In the genomic region with DNA sequence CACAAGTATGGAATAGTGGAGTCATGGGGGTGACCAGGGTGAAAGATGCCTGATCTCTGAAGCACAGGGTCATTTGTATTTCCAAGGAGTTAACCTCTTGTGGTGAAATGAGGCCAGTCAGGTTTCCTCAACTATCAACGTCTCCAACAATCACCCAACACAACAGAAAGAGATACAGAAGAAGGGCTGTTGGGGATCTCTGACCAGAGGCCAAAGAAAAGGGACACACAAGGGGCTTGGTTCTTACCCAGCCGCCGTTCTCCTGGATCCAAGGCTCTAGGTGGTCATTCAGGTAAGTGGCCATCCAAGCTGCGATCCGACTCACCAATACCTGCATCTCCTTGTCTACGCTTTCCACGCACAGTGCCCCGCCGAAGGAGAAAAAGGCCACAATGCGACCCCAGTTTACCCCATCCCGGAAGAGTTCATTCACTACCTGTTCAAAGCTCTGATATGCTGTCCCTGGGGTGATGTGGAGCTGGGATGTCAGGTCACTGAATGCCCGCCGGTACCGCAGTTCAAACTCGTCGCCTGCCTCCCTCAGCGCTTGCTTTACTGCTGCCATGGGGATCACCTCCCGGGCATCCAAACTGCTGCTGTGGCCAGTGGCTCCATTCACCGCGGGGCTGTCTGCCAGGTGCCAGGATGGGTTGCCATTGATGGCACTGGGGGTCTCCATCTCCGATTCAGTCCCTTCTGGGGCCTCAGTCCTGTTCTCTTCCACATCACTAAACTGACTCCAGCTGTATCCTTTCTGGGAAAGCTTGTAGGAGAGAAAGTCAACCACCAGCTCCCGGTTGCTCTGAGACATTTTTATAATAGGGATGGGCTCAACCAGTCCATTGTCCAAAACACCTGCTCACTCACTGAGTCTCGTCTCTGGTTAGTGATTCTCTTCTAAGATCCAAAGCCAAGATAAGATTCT, we compare ENCODE assay signal across 8 cellular contexts. TPM values are rescaled to one million over a fixed set of nuclear protein-coding genes. Genes with fewer than 3 reads are reported as not detected.
DNase-seq lines count a peak whose midpoint lies in the region; ATAC-seq and TF ChIP-seq lines count a peak whose summit lies in the region.

No MANE protein-coding gene starts in this region.

- H3K27me3 Mint-ChIP-seq in CD4-positive, alpha-beta T cell: no peaks in the 10 kb centered on the region

- peaks cover 0 to 17% (median 9%) of the 10 kb centered on the region in 4 donors for H3K36me3 ChIP-seq in stomach

- peak overlapping the region; percentile 92 for H3K27ac ChIP-seq in CD4-positive, alpha-beta T cell (ENCODE audit: low read depth, low read length)
- H3K27ac ChIP-seq in layer of hippocampus (ENCODE audit: low read depth, low read length) (peak overlapping the region; percentile 100), stomach (peak overlapping the region; percentile 97 to 100 (median 98))

- no peaks in the 10 kb centered on the region for H3K9me3 Mint-ChIP-seq in CD4-positive, alpha-beta T cell

- H3K36me3 Mint-ChIP-seq in CD4-positive, alpha-beta T cell (ENCODE audit: low read depth): peaks cover 30% of the 10 kb centered on the region

- peak overlapping the region; percentile 87 for H3K27ac Mint-ChIP-seq in CD4-positive, alpha-beta T cell

- no peak for ATAC-seq in CD4-positive, alpha-beta T cell (ENCODE audit: poor library complexity)
- ATAC-seq in GM21737 (IDR thresholded peaks at IDR 0.05; ENCODE audit: unreplicated experiment): no peak

- TF ChIP-seq POLR2A in stomach (IDR thresholded peaks at IDR 0.05): no peak

- CTCF ChIA-PET in CD4-positive, alpha-beta T cell (lab: Charles Lee): interaction anchor here (0.9 to 7.2 kb wide), 5 partner anchors 22 to 110 kb away, joined by 3 to 197 read pairs (median 21); no protein-coding TSS in a partner anchor

- H3K4me3 ChIP-seq in stomach: peak overlapping the region; percentile 70 to 78 (median 72)

- H3K27me3 ChIP-seq in CD4-positive, alpha-beta T cell (ENCODE audit: control insufficient read depth, insufficient read depth, low read length): no peaks in the 10 kb centered on the region
- H3K27me3 ChIP-seq in layer of hippocampus (ENCODE audit: control insufficient read depth, insufficient read depth, low read length) (no peaks in the 10 kb centered on the region), stomach (no peaks in the 10 kb centered on the region)

- TF ChIP-seq EP300 in stomach (IDR thresholded peaks at IDR 0.05): no peak

- peak overlapping the region; percentile 97 for H3K4me3 Mint-ChIP-seq in CD4-positive, alpha-beta T cell

- peaks cover 60% of the 10 kb centered on the region for H3K4me1 Mint-ChIP-seq in CD4-positive, alpha-beta T cell (ENCODE audit: low read depth)

- intact Hi-C loops in CD4-positive, alpha-beta T cell (cut with DNase I, micrococcal nuclease): loop anchor here (1.0 to 5.0 kb wide), 4 partner anchors 44 to 161 kb away; a partner anchor contains a TSS
- intact Hi-C loops in stomach (cut with DNase I; ENCODE audit: low total_unique reads): no loop called here

- no peak for TF ChIP-seq CTCF in CD4-positive, alpha-beta T cell (IDR thresholded peaks at IDR 0.05)
- no peak for TF ChIP-seq CTCF in stomach (IDR thresholded peaks at IDR 0.05)

- H3K4me1 ChIP-seq in stomach: peaks cover 41 to 60% (median 54%) of the 10 kb centered on the region in 4 donors

- H3K9me3 ChIP-seq in CD4-positive, alpha-beta T cell (ENCODE audit: control insufficient read depth, low read length): no peaks in the 10 kb centered on the region
- H3K9me3 ChIP-seq in stomach: no peaks in the 10 kb centered on the region

- 15 to 42% (median 28%) methylated on average over 21 to 23 of the region's 23 CpGs for WGBS in stomach, 5 donors

- DNase-seq in CD4-positive, alpha-beta T cell: no peak
- DNase-seq in NCI-H1092 treated with DMSO at 0.1 percent for 48 hours (lab: John Stamatoyannopoulos, UW): peak; percentile 55
- peak; percentile 33 for DNase-seq in astrocyte of the hippocampus (ENCODE audit: low read depth, low spot score)
- DNase-seq in stomach: peak; percentile 43
- DNase-seq in stimulated activated naive CD4-positive, alpha-beta T cell treated with Interleukin-2 at 50 U/mL for 16 hours (lab: John Stamatoyannopoulos, UW): no peak
- no peak for DNase-seq in cerebellum (ENCODE audit: low spot score)

- POLR2A ChIA-PET in CD4-positive, alpha-beta T cell (lab: Charles Lee): interaction anchor here (1.0 to 7.5 kb wide), 6 partner anchors 11 to 149 kb away, joined by 3 to 114 read pairs (median 14); a partner anchor contains a TSS

RNA-seq across cellular contexts. Expression of a gene that starts 1.0 kb away (rescaled TPM):
- 10 to 100 TPM; 11.8 to 11.9 TPM for total RNA-seq in CD4-positive, alpha-beta T cell
- 100 to 1,000 TPM in 2 of 5 donors, 10 to 100 TPM in 3; 61.7 to 210 (median 68.7) TPM for total RNA-seq in stomach
- 10 to 100 TPM; 47.1 to 88.2 (median 73.0) TPM for polyA plus RNA-seq in stomach
- total RNA-seq in cerebellum: 30.4 TPM

RNA-seq across cellular contexts. Expression of a gene that starts 17.4 kb away (rescaled TPM):
- under 1 TPM; 0.85 to 0.89 TPM for total RNA-seq in CD4-positive, alpha-beta T cell
- total RNA-seq in stomach (10 to 100 TPM in 1 of 5 donors, 1 to 10 TPM in 4; 5.3 to 11.4 (median 7.6) TPM), cerebellum (15.4 TPM)
- polyA plus RNA-seq in stomach: 1 to 10 TPM; 1.7 to 7.1 (median 3.3) TPM

Comparison
In these comparisons a context has a peak if more than half of its experiments do, and no peak if none do; other contexts are left out.
1. DNase-seq: peak in NCI-H1092 treated with DMSO at 0.1 percent for 48 hours (single experiment), astrocyte of the hippocampus (single experiment) and stomach (single experiment); none in CD4-positive, alpha-beta T cell (0 of 10), stimulated activated naive CD4-positive, alpha-beta T cell treated with Interleukin-2 at 50 U/mL for 16 hours (single experiment) and cerebellum (single experiment).
2. Peak in every context shown above with its lines, with median percentiles within 50 percentile points of each other: H3K27ac ChIP-seq.